18 cellular contexts compared by ENCODE assay signal in genomic region chr11:12183827-12184620, GRCh38.
DNase-seq lines count a peak whose midpoint lies in the region; FAIRE-seq and TF ChIP-seq lines count a peak whose summit lies in the region.
"Had no signal": no experiment of that assay in that cellular context is flagged by ENCODE, and none has a peak within 500 bp of the region (broad histone marks: within the 10 kb centered on the region; RNA-seq: fewer than 3 reads in every experiment).

No MANE protein-coding gene starts in this region.

- H3K27me3 ChIP-seq in testis (no peaks in the 10 kb centered on the region), colonic mucosa (no peaks in the 10 kb centered on the region)

- H3K9me3 Mint-ChIP-seq in activated naive CD8-positive, alpha-beta T cell (ENCODE audit: low read depth) = no peaks in the 10 kb centered on the region
- H3K9me3 Mint-ChIP-seq in activated naive CD8-positive, alpha-beta T cell treated with anti-CD3 and anti-CD28 coated beads for 36 hours = no peaks in the 10 kb centered on the region
- H3K9me3 Mint-ChIP-seq in activated T-helper 1 cell treated with anti-CD3 and anti-CD28 coated beads, Interleukin-12 subunit alpha, Interleukin-12 subunit beta, Interleukin-2, Interleukin-4 antibody, amounts not matched to agents 30 ng/mL and 10 ng/mL and 1 ng/mL, durations not matched to agents 14 hours and 24 hours and 36 hours = no peaks in the 10 kb centered on the region
- H3K9me3 Mint-ChIP-seq: endodermal cell had no signal

- no peak for DNase-seq in activated naive CD8-positive, alpha-beta T cell treated with anti-CD3 and anti-CD28 coated beads for 36 hours
- DNase-seq in activated T-helper 1 cell treated with anti-CD3 and anti-CD28 coated beads, Interleukin-12 subunit alpha, Interleukin-12 subunit beta, Interleukin-2, Interleukin-4 antibody, amounts not matched to agents 30 ng/mL and 10 ng/mL and 1 ng/mL, durations not matched to agents 14 hours and 24 hours and 36 hours (ENCODE audit: low spot score) = no peak
- DNase-seq in islet precursor cell (peak; percentile 31), testis (no peak), SW 1271 (lab: John Stamatoyannopoulos, UW) (no peak), RCC 7860 (ENCODE audit: low spot score) (no peak), colonic mucosa (no peak)
- DNase-seq: activated CD4-positive, alpha-beta T cell treated with anti-CD3 and anti-CD28 coated beads for 4 hours; activated effector memory CD4-positive, alpha-beta T cell treated with anti-CD3 and anti-CD28 coated beads, Interleukin-2, amount 50 U/mL, for 16 hours; endodermal cell; left colon; NCI-H1417 treated with DMSO at 0.1 percent for 48 hours; NCI-H748 treated with DMSO at 0.1 percent for 48 hours; small intestine; stimulated activated CD4-positive, alpha-beta T cell treated with anti-CD3 and anti-CD28 coated beads, Interleukin-4, amount 100 ng/mL, for 4 hours had no signal

- H3K4me3 ChIP-seq in testis (no peak overlapping the region), colonic mucosa (no peak overlapping the region)

- no peak for TF ChIP-seq POLR2A in testis (IDR thresholded peaks at IDR 0.05)

- H3K36me3 Mint-ChIP-seq in activated naive CD8-positive, alpha-beta T cell = peaks cover 6% of the 10 kb centered on the region
- peaks cover 6% of the 10 kb centered on the region for H3K36me3 Mint-ChIP-seq in activated naive CD8-positive, alpha-beta T cell treated with anti-CD3 and anti-CD28 coated beads for 36 hours
- H3K36me3 Mint-ChIP-seq in activated T-helper 1 cell treated with anti-CD3 and anti-CD28 coated beads, Interleukin-12 subunit alpha, Interleukin-12 subunit beta, Interleukin-2, Interleukin-4 antibody, amounts not matched to agents 30 ng/mL and 10 ng/mL and 1 ng/mL, durations not matched to agents 14 hours and 24 hours and 36 hours (ENCODE audit: low read depth) = peaks cover 40% of the 10 kb centered on the region

- TF ChIP-seq CTCF in testis (IDR thresholded peaks at IDR 0.05) = no peak
- TF ChIP-seq CTCF in colonic mucosa (IDR thresholded peaks at IDR 0.05) = no peak

- no peaks in the 10 kb centered on the region for H3K27me3 Mint-ChIP-seq in activated naive CD8-positive, alpha-beta T cell
- no peaks in the 10 kb centered on the region for H3K27me3 Mint-ChIP-seq in activated naive CD8-positive, alpha-beta T cell treated with anti-CD3 and anti-CD28 coated beads for 36 hours
- H3K27me3 Mint-ChIP-seq in activated T-helper 1 cell treated with anti-CD3 and anti-CD28 coated beads, Interleukin-12 subunit alpha, Interleukin-12 subunit beta, Interleukin-2, Interleukin-4 antibody, amounts not matched to agents 30 ng/mL and 10 ng/mL and 1 ng/mL, durations not matched to agents 14 hours and 24 hours and 36 hours (ENCODE audit: insufficient read depth) = no peaks in the 10 kb centered on the region

- no peaks in the 10 kb centered on the region for H3K9me3 ChIP-seq in testis
- H3K9me3 ChIP-seq in colonic mucosa = no peaks in the 10 kb centered on the region

- H3K36me3 ChIP-seq in testis (ENCODE audit: low read depth, missing control alignments) (no peaks in the 10 kb centered on the region), colonic mucosa (no peaks in the 10 kb centered on the region)

- FAIRE-seq in RCC 7860 (lab: Jason Lieb, UNC) = no peak
- FAIRE-seq: GM12892, small intestine had no signal

- peaks cover 22% of the 10 kb centered on the region for H3K4me1 Mint-ChIP-seq in activated naive CD8-positive, alpha-beta T cell (ENCODE audit: low read depth)
- H3K4me1 Mint-ChIP-seq in activated naive CD8-positive, alpha-beta T cell treated with anti-CD3 and anti-CD28 coated beads for 36 hours = peaks cover 22% of the 10 kb centered on the region
- H3K4me1 Mint-ChIP-seq in activated T-helper 1 cell treated with anti-CD3 and anti-CD28 coated beads, Interleukin-12 subunit alpha, Interleukin-12 subunit beta, Interleukin-2, Interleukin-4 antibody, amounts not matched to agents 30 ng/mL and 10 ng/mL and 1 ng/mL, durations not matched to agents 14 hours and 24 hours and 36 hours (ENCODE audit: low read depth) = peaks cover 77% of the 10 kb centered on the region

- no peak overlapping the region for H3K9ac ChIP-seq in colonic mucosa (ENCODE audit: low read depth in 2 of 2, low read length in 2 of 2)

- no peak overlapping the region for H3K4me3 Mint-ChIP-seq in activated naive CD8-positive, alpha-beta T cell
- H3K4me3 Mint-ChIP-seq in activated naive CD8-positive, alpha-beta T cell treated with anti-CD3 and anti-CD28 coated beads for 36 hours = no peak overlapping the region
- H3K4me3 Mint-ChIP-seq in activated T-helper 1 cell treated with anti-CD3 and anti-CD28 coated beads, Interleukin-12 subunit alpha, Interleukin-12 subunit beta, Interleukin-2, Interleukin-4 antibody, amounts not matched to agents 30 ng/mL and 10 ng/mL and 1 ng/mL, durations not matched to agents 14 hours and 24 hours and 36 hours = no peak overlapping the region
- H3K4me3 Mint-ChIP-seq: endodermal cell had no signal

- intact Hi-C loops in activated T-helper 1 cell treated with anti-CD3 and anti-CD28 coated beads, Interleukin-12 subunit alpha, Interleukin-12 subunit beta, Interleukin-2, Interleukin-4 antibody, amounts not matched to agents 30 ng/mL and 10 ng/mL and 1 ng/mL, durations not matched to agents 14 hours and 24 hours and 36 hours (cut with micrococcal nuclease) = no loop called here
- intact Hi-C loops in testis (cut with DNase I; ENCODE audit: low total_unique reads) = no loop called here
- intact Hi-C loops in colonic mucosa (cut with DNase I) = no loop called here

- H3K27ac Mint-ChIP-seq in activated naive CD8-positive, alpha-beta T cell = peak overlapping the region; percentile 22
- H3K27ac Mint-ChIP-seq in activated naive CD8-positive, alpha-beta T cell treated with anti-CD3 and anti-CD28 coated beads for 36 hours = no peak overlapping the region
- peak overlapping the region; percentile 35 for H3K27ac Mint-ChIP-seq in activated T-helper 1 cell treated with anti-CD3 and anti-CD28 coated beads, Interleukin-12 subunit alpha, Interleukin-12 subunit beta, Interleukin-2, Interleukin-4 antibody, amounts not matched to agents 30 ng/mL and 10 ng/mL and 1 ng/mL, durations not matched to agents 14 hours and 24 hours and 36 hours

- peaks cover 48% of the 10 kb centered on the region for H3K4me1 ChIP-seq in testis
- peaks cover 5% of the 10 kb centered on the region for H3K4me1 ChIP-seq in colonic mucosa

- H3K27ac ChIP-seq in testis = peak overlapping the region; percentile 15 to 37
- no peak overlapping the region for H3K27ac ChIP-seq in colonic mucosa
- H3K27ac ChIP-seq: C4-2B had no signal

- 86 to 95% methylated on average over 12 of the region's 12 CpGs for WGBS in testis, 2 donors
